In the genomic region with DNA sequence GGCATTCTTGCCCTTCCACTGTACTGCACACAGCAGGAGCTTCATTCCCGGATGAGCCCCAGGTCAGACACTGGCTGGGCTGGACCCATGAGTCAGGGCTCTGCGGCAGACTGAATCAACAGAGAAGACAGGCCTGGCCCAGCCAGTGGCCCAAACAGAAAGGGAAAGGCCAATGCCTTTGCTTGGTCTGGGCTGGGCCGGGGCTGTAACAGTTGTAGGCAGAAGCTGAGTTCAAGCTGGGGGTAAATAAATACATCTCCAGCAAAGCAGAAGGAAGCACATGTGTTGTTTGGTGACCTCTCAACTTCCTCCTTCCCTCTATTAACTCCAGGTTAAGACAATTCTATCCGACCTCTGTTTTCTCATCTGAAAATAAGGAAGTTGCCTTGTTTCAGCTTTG, we compare ENCODE assay signal across 1 cellular context.
A peak's percentile ranks its signal among the peaks of the same experiment; 100 is the strongest.
TF ChIP-seq lines count a peak whose summit lies in the region.

No MANE protein-coding gene starts in this region.

TF ChIP-seq in endothelial cell of umbilical vein, 7 proteins besides CTCF, POLR2A, EP300 and RAD21:
- TF ChIP-seq FOS (IDR thresholded peaks at IDR 0.05; ENCODE audit: borderline replicate concordance, insufficient read depth, low read length) = peak; percentile 8
- no peak for TF ChIP-seq JUN (IDR thresholded peaks at IDR 0.05; ENCODE audit: borderline replicate concordance, insufficient read depth, insufficient read length, low read depth)
- TF ChIP-seq POLR2AphosphoS5 (IDR thresholded peaks at IDR 0.05; ENCODE audit: insufficient read depth, low read depth, low read length) = peak; percentile 45
